ENCODE assay signal across 20 cellular contexts in the genomic region with DNA sequence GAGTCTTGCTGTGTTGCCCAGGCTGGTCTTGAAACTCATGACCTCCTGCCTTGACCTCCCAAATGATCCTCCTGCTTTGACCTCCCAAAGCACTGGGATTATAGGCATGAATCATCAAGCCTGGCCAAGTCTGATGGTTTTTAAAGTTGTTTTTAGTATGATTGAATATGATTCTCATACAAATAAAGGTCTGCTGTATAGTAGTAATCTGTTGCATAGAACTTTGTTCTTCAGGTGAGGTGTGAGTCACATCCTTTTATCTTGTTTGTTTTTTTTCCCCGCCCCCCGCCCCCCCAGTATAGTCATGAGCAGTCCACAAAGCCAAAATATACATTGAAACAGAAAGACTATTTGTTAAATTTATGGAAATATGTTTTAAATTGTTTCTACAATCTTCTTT.
"Had no signal": no experiment of that assay in that cellular context is flagged by ENCODE, and none has a peak within 500 bp of the region (broad histone marks: within the 10 kb centered on the region; RNA-seq: fewer than 3 reads in every experiment).

No MANE protein-coding gene starts in this region.

- H3K27me3 ChIP-seq: ascending aorta, left lung, sigmoid colon, stomach, upper lobe of right lung had no signal

- H3K27ac ChIP-seq: ascending aorta, left lung, parathyroid adenoma, sigmoid colon, stomach, thoracic aorta, upper lobe of right lung had no signal

- ATAC-seq: effector memory CD8-positive, alpha-beta T cell; left lung; stimulated activated effector memory CD8-positive, alpha-beta T cell treated with anti-CD3 and anti-CD28 coated beads, Interleukin-12 subunit alpha, Interleukin-12 subunit beta, amount 100 ng/mL, for 72 hours; upper lobe of right lung had no signal

- FAIRE-seq: frontal cortex, kidney had no signal

- H3K4me3 ChIP-seq: ascending aorta, left lung, sigmoid colon, stomach, thoracic aorta, upper lobe of right lung had no signal

- H3K4me1 ChIP-seq: parathyroid adenoma had no signal

- H3K9me3 ChIP-seq: ascending aorta, left lung, sigmoid colon, stomach, thoracic aorta, upper lobe of right lung had no signal

- DNase-seq: activated CD4-positive, alpha-beta T cell treated with anti-CD3 and anti-CD28 coated beads, Interleukin-2, amount 50 U/mL, for 1 hour; activated CD4-positive, CD25-positive, alpha-beta regulatory T cell; activated CD8-positive, alpha-beta memory T cell treated with anti-CD3 and anti-CD28 coated beads, Interleukin-2, amount 50 U/mL, for 4 hours; activated effector memory CD4-positive, alpha-beta T cell treated with anti-CD3 and anti-CD28 coated beads, Interleukin-2, amount 50 U/mL, for 16 hours; activated naive CD4-positive, alpha-beta T cell treated with anti-CD3 and anti-CD28 coated beads, Interleukin-2, amount 50 U/mL, for 16 hours; activated T-cell treated with anti-CD3 and anti-CD28 coated beads, Interleukin-2, amount 50 U/mL, for 48 hours; dermis blood vessel endothelial cell; effector memory CD8-positive, alpha-beta T cell; kidney; left lung; sigmoid colon; stimulated activated CD4-positive, alpha-beta T cell treated with anti-CD3 and anti-CD28 coated beads, Interleukin-4, amount 100 ng/mL, for 24 hours; stomach; SW 1271; upper lobe of right lung had no signal
